In genomic region chr1:228753933-228754332, GRCh38 we compare ENCODE assay signal across 15 cellular contexts.
"Had no signal": no experiment of that assay in that cellular context is flagged by ENCODE, and none has a peak within 500 bp of the region (broad histone marks: within the 10 kb centered on the region; RNA-seq: fewer than 3 reads in every experiment).

No MANE protein-coding gene starts in this region.

- DNase-seq: activated CD4-positive, alpha-beta T cell treated with anti-CD3 and anti-CD28 coated beads, Interleukin-2, amount 10 ng/mL, durations not matched to agents 7 days and 5 days; activated naive CD8-positive, alpha-beta T cell treated with anti-CD3 and anti-CD28 coated beads, Interleukin-2, amount 10 ng/mL, durations not matched to agents 7 days and 5 days; effector memory CD4-positive, alpha-beta T cell; psoas muscle; sigmoid colon; stimulated activated CD4-positive, alpha-beta T cell treated with anti-CD3 and anti-CD28 coated beads, Interleukin-12 subunit alpha, Interleukin-12 subunit beta, amount 100 ng/mL, for 4 hours; stimulated activated CD4-positive, alpha-beta T cell treated with anti-CD3 and anti-CD28 coated beads, Interleukin-2, amount 100 ng/mL, for 24 hours had no signal

- H3K4me3 ChIP-seq: ascending aorta, breast epithelium, gastroesophageal sphincter, psoas muscle, sigmoid colon had no signal

- H3K9me3 Mint-ChIP-seq: dendritic cell treated with granulocyte-macrophage colony-stimulating factor and Interleukin-4, amounts not matched to agents 40 ng/mL and 50 ng/mL, for 4 days; neural crest cell had no signal

- H3K27ac Mint-ChIP-seq: activated CD4-positive, alpha-beta T cell treated with anti-CD3 and anti-CD28 coated beads, Interleukin-2, amount 10 ng/mL, durations not matched to agents 7 days and 5 days; activated naive CD8-positive, alpha-beta T cell treated with anti-CD3 and anti-CD28 coated beads, Interleukin-2, amount 10 ng/mL, durations not matched to agents 7 days and 5 days; activated T-helper 1 cell treated with anti-CD3 and anti-CD28 coated beads, Interleukin-12 subunit alpha, Interleukin-12 subunit beta, Interleukin-2, Interleukin-4 antibody, amounts not matched to agents 30 ng/mL and 10 ng/mL and 1 ng/mL, durations not matched to agents 14 hours and 24 hours and 36 hours; dendritic cell treated with granulocyte-macrophage colony-stimulating factor and Interleukin-4, amounts not matched to agents 40 ng/mL and 50 ng/mL, for 4 days; mesothelial cell of epicardium; T-helper 1 cell treated with Interleukin-12 subunit alpha and Interleukin-12 subunit beta and Interleukin-4 antibody, amounts not matched to agents 30 μg/mL and 1 μg/mL, for 36 hours had no signal

- ATAC-seq: gastroesophageal sphincter, psoas muscle had no signal

- H3K4me3 Mint-ChIP-seq: activated CD4-positive, alpha-beta T cell treated with anti-CD3 and anti-CD28 coated beads, Interleukin-2, amount 10 ng/mL, durations not matched to agents 7 days and 5 days; activated naive CD8-positive, alpha-beta T cell treated with anti-CD3 and anti-CD28 coated beads, Interleukin-2, amount 10 ng/mL, durations not matched to agents 7 days and 5 days; activated T-helper 1 cell treated with anti-CD3 and anti-CD28 coated beads, Interleukin-12 subunit alpha, Interleukin-12 subunit beta, Interleukin-2, Interleukin-4 antibody, amounts not matched to agents 30 ng/mL and 10 ng/mL and 1 ng/mL, durations not matched to agents 14 hours and 24 hours and 36 hours; dendritic cell treated with granulocyte-macrophage colony-stimulating factor and Interleukin-4, amounts not matched to agents 40 ng/mL and 50 ng/mL, for 4 days; mesothelial cell of epicardium; neural crest cell; T-helper 1 cell treated with Interleukin-12 subunit alpha and Interleukin-12 subunit beta and Interleukin-4 antibody, amounts not matched to agents 30 μg/mL and 1 μg/mL, for 36 hours had no signal

- H3K36me3 Mint-ChIP-seq: mesothelial cell of epicardium had no signal
